ENCODE assay signal across 14 cellular contexts in the genomic region with DNA sequence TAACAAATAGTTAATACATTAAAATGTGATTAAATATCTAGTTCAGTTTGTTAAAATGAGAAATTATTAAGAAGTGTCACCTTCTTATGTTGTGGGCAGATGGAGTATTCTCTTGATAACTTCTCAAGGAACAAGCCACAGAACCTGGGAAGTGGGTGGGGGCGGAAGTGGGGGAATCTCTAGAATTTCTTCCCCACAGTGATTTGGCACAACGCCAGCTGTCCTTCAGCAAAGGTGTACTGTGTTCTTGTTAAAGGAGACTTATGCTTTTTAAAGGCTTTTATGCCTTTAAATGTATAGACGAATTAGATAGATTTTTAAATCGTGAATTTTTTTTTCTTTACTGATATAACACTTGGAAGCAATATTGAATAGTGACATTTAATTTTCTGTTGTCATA. TPM values are rescaled to one million over a fixed set of nuclear protein-coding genes. Genes with fewer than 3 reads are reported as not detected.
DNase-seq lines count a peak whose midpoint lies in the region; ATAC-seq lines count a peak whose summit lies in the region.
"Had no signal": no experiment of that assay in that cellular context is flagged by ENCODE, and none has a peak within 500 bp of the region (broad histone marks: within the 10 kb centered on the region; RNA-seq: fewer than 3 reads in every experiment).

No MANE protein-coding gene starts in this region.

- H3K4me1 Mint-ChIP-seq in activated CD8-positive, alpha-beta T cell treated with anti-CD3 and anti-CD28 coated beads, Interleukin-2, amount 10 ng/mL, durations not matched to agents 7 days and 5 days (ENCODE audit: low read depth), result peaks cover 14% of the 10 kb centered on the region

- H3K4me3 Mint-ChIP-seq in activated CD8-positive, alpha-beta T cell treated with anti-CD3 and anti-CD28 coated beads, Interleukin-2, amount 10 ng/mL, durations not matched to agents 7 days and 5 days, result no peak overlapping the region
- H3K4me3 Mint-ChIP-seq: T-helper 2 cell treated with Interferon-gamma antibody and Interleukin-4, amounts not matched to agents 5 μg/mL and 100 μg/mL, for 36 hours had no signal

- CTCF ChIA-PET in activated CD8-positive, alpha-beta T cell treated with anti-CD3 and anti-CD28 coated beads, Interleukin-2, amount 10 ng/mL, durations not matched to agents 7 days and 5 days (lab: Charles Lee), result interaction anchor here (1.4 kb wide), 1 partner anchor 246 kb away, joined by 4 read pairs; no protein-coding TSS in a partner anchor

- peaks cover 37% of the 10 kb centered on the region for H3K36me3 Mint-ChIP-seq in activated CD8-positive, alpha-beta T cell treated with anti-CD3 and anti-CD28 coated beads, Interleukin-2, amount 10 ng/mL, durations not matched to agents 7 days and 5 days (ENCODE audit: low read depth)

- H3K27me3 Mint-ChIP-seq in activated CD8-positive, alpha-beta T cell treated with anti-CD3 and anti-CD28 coated beads, Interleukin-2, amount 10 ng/mL, durations not matched to agents 7 days and 5 days (ENCODE audit: low read depth), result no peaks in the 10 kb centered on the region
- H3K27me3 Mint-ChIP-seq: progenitor cell of endocrine pancreas had no signal

- POLR2A ChIA-PET in activated CD8-positive, alpha-beta T cell treated with anti-CD3 and anti-CD28 coated beads, Interleukin-2, amount 10 ng/mL, durations not matched to agents 7 days and 5 days (lab: Charles Lee), result interaction anchor here (1.3 kb wide), 1 partner anchor 42 kb away, joined by 3 read pairs; a partner anchor contains a TSS

- H3K27ac Mint-ChIP-seq in activated CD8-positive, alpha-beta T cell treated with anti-CD3 and anti-CD28 coated beads, Interleukin-2, amount 10 ng/mL, durations not matched to agents 7 days and 5 days, result no peak overlapping the region
- H3K27ac Mint-ChIP-seq: progenitor cell of endocrine pancreas; T-helper 2 cell treated with Interferon-gamma antibody and Interleukin-4, amounts not matched to agents 5 μg/mL and 100 μg/mL, for 36 hours had no signal

- DNase-seq in activated gamma-delta T cell treated with Interleukin-2 at 50 U/mL for 16 hours (peak; percentile 6), activated gamma-delta T cell (lab: John Stamatoyannopoulos, UW) (no peak), HT-29 (ENCODE audit: low spot score) (peak; percentile 49), renal cortical epithelial cell (ENCODE audit: low read depth) (peak; percentile 41), NCI-H226 (no peak), COLO829 (ENCODE audit: low spot score) (no peak), DMS114 treated with DMSO at 0.1 percent for 48 hours (lab: John Stamatoyannopoulos, UW; ENCODE audit: unreplicated experiment) (no peak)
- peak; percentile 37 for DNase-seq in activated CD8-positive, alpha-beta T cell treated with anti-CD3 and anti-CD28 coated beads, Interleukin-2, amount 10 ng/mL, durations not matched to agents 7 days and 5 days
- DNase-seq: adrenal gland, erythroblast, uterus had no signal

- no peak for ATAC-seq in activated CD8-positive, alpha-beta T cell treated with anti-CD3 and anti-CD28 coated beads, Interleukin-2, amount 10 ng/mL, durations not matched to agents 7 days and 5 days
- ATAC-seq: left lobe of liver had no signal

- H3K9me3 Mint-ChIP-seq in activated CD8-positive, alpha-beta T cell treated with anti-CD3 and anti-CD28 coated beads, Interleukin-2, amount 10 ng/mL, durations not matched to agents 7 days and 5 days (ENCODE audit: insufficient read depth), result no peaks in the 10 kb centered on the region
- H3K9me3 Mint-ChIP-seq: T-helper 2 cell treated with Interferon-gamma antibody and Interleukin-4, amounts not matched to agents 5 μg/mL and 100 μg/mL, for 36 hours had no signal

RNA-seq across cellular contexts. Expression of a gene that starts 42.4 kb away (rescaled TPM):
- total RNA-seq in HT-29 (2014; rRNA removed; shearing (Covaris generic)), result 16.4 and 17.2 TPM in 2 replicates
- total RNA-seq in activated CD8-positive, alpha-beta T cell treated with anti-CD3 and anti-CD28 coated beads, Interleukin-2, amount 10 ng/mL, durations not matched to agents 7 days and 5 days, result 10 to 100 TPM; 12.5 to 15.1 TPM
- total RNA-seq in renal cortical epithelial cell, result 42.9 and 74.0 TPM in 2 replicates

Comparison
In these comparisons a context has a peak if more than half of its experiments do, and no peak if none do; other contexts are left out.
1. DNase-seq: peak in activated gamma-delta T cell treated with Interleukin-2 at 50 U/mL for 16 hours (single experiment), HT-29 (single experiment), activated CD8-positive, alpha-beta T cell treated with anti-CD3 and anti-CD28 coated beads, Interleukin-2, amount 10 ng/mL, durations not matched to agents 7 days and 5 days (single experiment) and renal cortical epithelial cell (single experiment); none in activated gamma-delta T cell (single experiment), NCI-H226 (single experiment), COLO829 (single experiment) and DMS114 treated with DMSO at 0.1 percent for 48 hours (single experiment).